Comparison of ENCODE assay signal across 1 cellular context in genomic region chr2:163711699-163712098, GRCh38.
TF ChIP-seq lines count a peak whose summit lies in the region.

No MANE protein-coding gene starts in this region.

TF ChIP-seq in SK-N-SH treated with all-trans-retinoic acid at 6 μM for 48 hours, 23 proteins besides CTCF, POLR2A, EP300 and RAD21 (continued from another document):
- TF ChIP-seq, protein P1, sequence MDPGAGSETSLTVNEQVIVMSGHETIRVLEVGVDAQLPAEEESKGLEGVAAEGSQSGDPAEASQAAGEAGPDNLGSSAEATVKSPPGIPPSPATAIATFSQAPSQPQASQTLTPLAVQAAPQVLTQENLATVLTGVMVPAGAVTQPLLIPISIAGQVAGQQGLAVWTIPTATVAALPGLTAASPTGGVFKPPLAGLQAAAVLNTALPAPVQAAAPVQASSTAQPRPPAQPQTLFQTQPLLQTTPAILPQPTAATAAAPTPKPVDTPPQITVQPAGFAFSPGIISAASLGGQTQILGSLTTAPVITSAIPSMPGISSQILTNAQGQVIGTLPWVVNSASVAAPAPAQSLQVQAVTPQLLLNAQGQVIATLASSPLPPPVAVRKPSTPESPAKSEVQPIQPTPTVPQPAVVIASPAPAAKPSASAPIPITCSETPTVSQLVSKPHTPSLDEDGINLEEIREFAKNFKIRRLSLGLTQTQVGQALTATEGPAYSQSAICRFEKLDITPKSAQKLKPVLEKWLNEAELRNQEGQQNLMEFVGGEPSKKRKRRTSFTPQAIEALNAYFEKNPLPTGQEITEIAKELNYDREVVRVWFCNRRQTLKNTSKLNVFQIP (CRISPR knock-in tag; IDR thresholded peaks at IDR 0.05; ENCODE audit: borderline replicate concordance, low read depth) = no peak
- TF ChIP-seq OSR1 (CRISPR knock-in tag; IDR thresholded peaks at IDR 0.05) (no peak), TOX (CRISPR knock-in tag; IDR thresholded peaks at IDR 0.05; ENCODE audit: borderline replicate concordance) (no peak), CSDC2 (CRISPR knock-in tag; IDR thresholded peaks at IDR 0.05) (no peak), GLIS3 (CRISPR knock-in tag; IDR thresholded peaks at IDR 0.05) (no peak), CSRNP3 (CRISPR knock-in tag; IDR thresholded peaks at IDR 0.05) (no peak), ZFP3 (CRISPR knock-in tag; IDR thresholded peaks at IDR 0.05) (no peak), ESRRG (CRISPR knock-in tag; IDR thresholded peaks at IDR 0.05) (no peak), ZNF8 (CRISPR knock-in tag; IDR thresholded peaks at IDR 0.05) (no peak), ISL1 (CRISPR knock-in tag; IDR thresholded peaks at IDR 0.05) (no peak), ZNF70 (CRISPR knock-in tag; IDR thresholded peaks at IDR 0.05) (no peak), CREB5 (CRISPR knock-in tag; IDR thresholded peaks at IDR 0.05; ENCODE audit: low read depth) (no peak), ZNF565 (CRISPR knock-in tag; conservative IDR thresholded peaks at IDR 0.05; ENCODE audit: low read depth) (no peak), ARNTL (CRISPR knock-in tag; IDR thresholded peaks at IDR 0.05; ENCODE audit: borderline replicate concordance, low read depth) (no peak)
